ENCODE assay signal across 7 cellular contexts in the genomic region with DNA sequence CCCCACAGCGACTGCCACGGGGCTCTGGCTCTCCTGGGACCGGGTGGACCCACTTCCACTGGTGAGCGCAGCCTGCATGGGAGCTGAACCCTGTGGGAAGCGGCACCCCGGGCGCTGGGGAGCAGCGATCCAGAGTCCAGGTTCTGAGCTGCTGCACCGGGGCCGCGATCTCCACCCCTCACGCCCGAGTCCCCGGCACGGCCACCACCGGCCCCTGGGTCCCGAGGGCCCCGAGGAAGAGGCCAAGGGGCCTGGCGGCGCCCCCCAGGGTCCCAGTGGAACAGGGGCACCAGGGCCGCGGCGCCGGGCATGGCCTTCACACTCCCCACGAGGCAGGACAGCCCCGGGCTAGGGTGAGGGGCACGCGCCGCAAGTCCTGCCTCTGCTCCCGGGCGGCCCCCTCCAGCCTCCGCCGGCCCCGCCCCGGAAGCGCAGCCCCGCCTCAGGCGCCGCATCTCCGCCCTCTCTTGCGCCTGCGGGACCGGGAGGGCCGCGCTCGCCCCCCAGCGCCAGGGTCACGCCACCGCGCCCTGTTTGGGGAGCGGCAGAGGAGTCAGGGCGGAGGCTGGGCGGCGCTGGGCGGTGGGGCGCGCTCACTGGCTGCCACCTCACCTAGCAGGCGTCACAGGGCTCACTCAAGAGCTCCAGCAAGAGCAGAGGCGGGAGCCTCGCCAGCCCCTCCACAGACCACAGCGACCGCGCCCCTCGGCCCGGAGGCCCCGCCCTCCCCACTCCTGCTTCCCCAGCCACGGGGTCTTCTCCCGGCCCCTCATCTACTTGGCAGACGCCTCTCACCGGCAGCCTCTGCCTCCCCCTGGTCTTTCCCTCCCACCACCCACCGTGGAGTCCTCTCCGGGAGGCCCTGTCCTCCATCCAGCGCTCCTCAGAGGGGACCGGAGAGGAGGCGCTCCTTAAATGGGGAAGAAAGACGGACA. TPM values are rescaled to one million over a fixed set of nuclear protein-coding genes. Genes with fewer than 3 reads are reported as not detected.
A peak's percentile ranks its signal among the peaks of the same experiment; 100 is the strongest.
DNase-seq lines count a peak whose midpoint lies in the region; ATAC-seq lines count a peak whose summit lies in the region.

No MANE protein-coding gene starts in this region.

- no peaks in the 10 kb centered on the region for H3K9me3 ChIP-seq in muscle layer of colon (ENCODE audit: low read length)

- peak overlapping the region; percentile 57 for H3K9ac ChIP-seq in muscle layer of colon (ENCODE audit: low read length)

- ATAC-seq in GM18868 (IDR thresholded peaks at IDR 0.05; ENCODE audit: unreplicated experiment) (peak; percentile 95), HG03095 (IDR thresholded peaks at IDR 0.05; ENCODE audit: unreplicated experiment) (peak; percentile 95), esophagus mucosa (peak; percentile 99)

- H3K27me3 ChIP-seq in muscle layer of colon (ENCODE audit: control insufficient read depth in 1 of 2, insufficient read depth in 2 of 2, low read length in 2 of 2) = no peaks in the 10 kb centered on the region

- peak; percentile 81 for DNase-seq in NCI-H748 treated with DMSO at 0.1 percent for 48 hours (lab: John Stamatoyannopoulos, UW)
- DNase-seq in activated T-cell treated with anti-CD3 and anti-CD28 coated beads, Interleukin-2, amount 50 U/mL, for 1 hour = peak; percentile 94
- DNase-seq in stimulated activated CD8-positive, alpha-beta memory T cell treated with anti-CD3 and anti-CD28 coated beads, Interleukin-7, amount 100 ng/mL, for 1 hour (ENCODE audit: low read depth in 2 of 2) = peak; percentile 76 to 79

- H3K27ac ChIP-seq in muscle layer of colon (ENCODE audit: low read depth, low read length) = peak overlapping the region; percentile 53

- H3K36me3 ChIP-seq in muscle layer of colon (ENCODE audit: insufficient read depth, low read length) = peaks cover 16% of the 10 kb centered on the region

- H3K4me3 ChIP-seq in muscle layer of colon (ENCODE audit: low read depth in 1 of 2, low read length in 2 of 2) = peak overlapping the region; percentile 52 to 62

- peaks cover 10% of the 10 kb centered on the region for H3K4me1 ChIP-seq in muscle layer of colon (ENCODE audit: insufficient read depth, low read length)

RNA-seq across cellular contexts. Expression of a gene that starts 26.8 kb away (rescaled TPM):
- 38.9 TPM for total RNA-seq in esophagus mucosa

RNA-seq across cellular contexts. Expression of a gene that starts 27.4 kb away (rescaled TPM):
- 38.3 TPM for total RNA-seq in esophagus mucosa

RNA-seq across cellular contexts. Expression of a gene that starts 51.6 kb away (rescaled TPM):
- 35.0 TPM for total RNA-seq in esophagus mucosa

Comparison
In these comparisons a context has a peak if more than half of its experiments do, and no peak if none do; other contexts are left out.
1. Peak in every context shown above with its lines: DNase-seq, ATAC-seq, H3K4me3 ChIP-seq and H3K27ac ChIP-seq.